Comparison of ENCODE assay signal across 9 cellular contexts in the genomic region with DNA sequence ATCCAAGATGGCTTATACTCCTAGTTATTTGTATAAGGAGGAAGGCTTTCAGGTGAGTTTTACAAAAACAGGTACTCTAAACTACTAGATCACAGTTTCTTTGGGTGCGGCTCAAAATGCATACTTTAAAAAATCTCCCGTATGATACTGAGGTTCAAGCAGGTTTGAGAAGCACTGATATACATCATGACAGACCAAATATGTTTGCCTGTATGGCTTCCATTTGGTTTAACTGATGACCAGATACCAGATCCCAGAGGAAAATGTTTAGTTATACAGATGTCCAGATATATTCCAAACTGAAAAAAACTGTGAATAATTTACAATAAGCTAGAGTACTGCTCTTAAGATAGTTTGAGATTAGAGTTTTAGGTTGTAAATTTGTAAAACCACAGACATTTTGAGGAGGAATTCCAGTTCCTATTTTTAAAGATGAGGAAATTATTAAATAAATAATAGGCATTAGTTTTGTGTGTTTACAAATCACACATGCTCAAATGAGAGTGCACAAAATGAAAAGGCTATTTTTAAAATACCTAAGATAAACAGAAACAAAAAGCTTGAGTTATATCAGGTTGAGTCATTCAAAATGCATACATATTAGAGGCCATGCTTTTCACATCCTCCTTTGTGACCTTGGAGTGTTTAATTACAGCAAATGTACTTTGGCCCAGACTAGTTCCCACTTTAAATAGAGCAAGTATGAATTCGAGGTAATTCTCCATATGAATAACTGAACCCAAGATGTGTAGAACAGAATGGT.
DNase-seq lines count a peak whose midpoint lies in the region; ATAC-seq, FAIRE-seq and TF ChIP-seq lines count a peak whose summit lies in the region.
"Had no signal": no experiment of that assay in that cellular context is flagged by ENCODE, and none has a peak within 500 bp of the region (broad histone marks: within the 10 kb centered on the region; RNA-seq: fewer than 3 reads in every experiment).

No MANE protein-coding gene starts in this region.

- peaks cover 5% of the 10 kb centered on the region for H3F3A ChIP-seq in PC-9 (ENCODE audit: insufficient read depth, low read depth)

- H3K9me2 ChIP-seq in PC-9 (ENCODE audit: insufficient read depth), result no peaks in the 10 kb centered on the region

- H3K36me3 ChIP-seq in HepG2 (replicated peaks in 1 of 2; ENCODE audit: control insufficient read depth in 1 of 2, insufficient read depth in 2 of 2, low read length in 2 of 2), result no peaks in the 10 kb centered on the region
- H3K36me3 ChIP-seq in right lobe of liver, result no peaks in the 10 kb centered on the region
- peaks cover 5% of the 10 kb centered on the region; the same call in 1 of the 2 replicates for H3K36me3 ChIP-seq in PC-9 (ENCODE audit: low read depth)
- H3K36me3 ChIP-seq in gastroesophageal sphincter, result no peaks in the 10 kb centered on the region
- H3K36me3 ChIP-seq in vagina, result no peaks in the 10 kb centered on the region

- in situ Hi-C loops in HepG2 (cut with HindIII; ENCODE audit: extremely low pct_ligation_motif_present, low pct_unique_long_range_greater_than_20kb), result no loop called here

- no peak overlapping the region for H3K4me2 ChIP-seq in HepG2 (ENCODE audit: low read depth, low read length)
- peak overlapping the region; percentile 31 for H3K4me2 ChIP-seq in PC-9

- intact Hi-C loops in HepG2 (cut with micrococcal nuclease; ENCODE audit: unreplicated experiment), result no loop called here
- intact Hi-C loops in right lobe of liver (cut with DNase I), result no loop called here
- intact Hi-C loops in PC-9 (cut with micrococcal nuclease; ENCODE audit: unreplicated experiment), result no loop called here
- intact Hi-C loops in vagina (cut with DNase I), result no loop called here
- intact Hi-C loops in activated CD4-positive, alpha-beta memory T cell treated with anti-CD3 and anti-CD28 coated beads for 36 hours (cut with micrococcal nuclease), result no loop called here

- no peak for FAIRE-seq in HepG2 (lab: Jason Lieb, UNC)

- TF ChIP-seq RAD21 in HepG2 (CRISPR knock-in tag; IDR thresholded peaks at IDR 0.05), result no peak

- H3K4me3 Mint-ChIP-seq in activated CD4-positive, alpha-beta memory T cell treated with anti-CD3 and anti-CD28 coated beads for 36 hours, result no peak overlapping the region

- TF ChIP-seq POLR2A in HepG2 (IDR thresholded peaks at IDR 0.05; ENCODE audit: insufficient read depth in 1 of 2, low read depth in 2 of 2, low read length in 2 of 2) (no peak), right lobe of liver (IDR thresholded peaks at IDR 0.05) (no peak), gastroesophageal sphincter (IDR thresholded peaks at IDR 0.05) (no peak), vagina (IDR thresholded peaks at IDR 0.05) (no peak)

- H3K27me3 ChIP-seq in HepG2 (ENCODE audit: control insufficient read depth in 1 of 2, insufficient read depth in 2 of 2, low read length in 2 of 2), result no peaks in the 10 kb centered on the region
- H3K27me3 ChIP-seq in right lobe of liver, result no peaks in the 10 kb centered on the region
- H3K27me3 ChIP-seq in PC-9 (ENCODE audit: insufficient read depth, low read depth), result no peaks in the 10 kb centered on the region
- no peaks in the 10 kb centered on the region for H3K27me3 ChIP-seq in gastroesophageal sphincter
- no peaks in the 10 kb centered on the region for H3K27me3 ChIP-seq in vagina

- H3K4me1 Mint-ChIP-seq in activated CD4-positive, alpha-beta memory T cell treated with anti-CD3 and anti-CD28 coated beads for 36 hours (ENCODE audit: low read depth), result no peaks in the 10 kb centered on the region

- no peak for ATAC-seq in HepG2
- no peak for ATAC-seq in right lobe of liver
- no peak for ATAC-seq in gastroesophageal sphincter
- no peak for ATAC-seq in HG02678 (IDR thresholded peaks at IDR 0.05; ENCODE audit: unreplicated experiment)

- H3K9me3 ChIP-seq in HepG2 (ENCODE audit: low read length) (no peaks in the 10 kb centered on the region), right lobe of liver (no peaks in the 10 kb centered on the region), PC-9 (ENCODE audit: insufficient read depth, low read depth) (no peaks in the 10 kb centered on the region), gastroesophageal sphincter (no peaks in the 10 kb centered on the region), vagina (no peaks in the 10 kb centered on the region)

- CTCF ChIA-PET in HepG2 (lab: Yijun Ruan, JAX; ENCODE audit: low intra/inter-chr PET ratio, low total read pairs) (no interaction called here), PC-9 (lab: Charles Lee) (no interaction called here)
- CTCF ChIA-PET in activated CD4-positive, alpha-beta memory T cell treated with anti-CD3 and anti-CD28 coated beads for 36 hours (lab: Charles Lee), result no interaction called here

- no TSS peak for BruUV-seq in HepG2 (replicated peaks; lab: Mats Ljungman, UMichigan)
- no TSS peak for BruUV-seq in PC-9 (replicated peaks; lab: Mats Ljungman, UMichigan)

- peaks cover 18% of the 10 kb centered on the region for H3K9me3 Mint-ChIP-seq in activated CD4-positive, alpha-beta memory T cell treated with anti-CD3 and anti-CD28 coated beads for 36 hours

- no peaks in the 10 kb centered on the region for H3K36me3 Mint-ChIP-seq in activated CD4-positive, alpha-beta memory T cell treated with anti-CD3 and anti-CD28 coated beads for 36 hours

- H4K20me1 ChIP-seq in HepG2 (ENCODE audit: insufficient read depth, low read length) (no peaks in the 10 kb centered on the region), PC-9 (ENCODE audit: insufficient read depth) (no peaks in the 10 kb centered on the region)

- no peak overlapping the region for H3K27ac Mint-ChIP-seq in activated CD4-positive, alpha-beta memory T cell treated with anti-CD3 and anti-CD28 coated beads for 36 hours

- 57% methylated on average over 3 of the region's 3 CpGs for WGBS in HepG2 (ENCODE audit: low lambda C conversion rate)
- 61% methylated on average over 3 of the region's 3 CpGs for WGBS in right lobe of liver (ENCODE audit: insufficient coverage, low coverage, low lambda C conversion rate, missing lambda C conversion rate)
- 37 to 64% methylated on average over 3 of the region's 3 CpGs for WGBS in gastroesophageal sphincter (ENCODE audit: low coverage in 1 of 2), 2 donors

- H2AFZ ChIP-seq in HepG2 (ENCODE audit: low read length) (no peak overlapping the region), PC-9 (no peak overlapping the region)

- H3K9ac ChIP-seq in HepG2 (ENCODE audit: insufficient read depth, low read depth, low read length), result no peak overlapping the region

- no peaks in the 10 kb centered on the region for H3K79me2 ChIP-seq in HepG2 (ENCODE audit: insufficient read depth, low read length)
- H3K79me2 ChIP-seq in PC-9 (ENCODE audit: low read depth), result 0 out of 2 replicates have a peak, but pooled peaks cover 8% of the 10 kb centered on the region

- POLR2A ChIA-PET in HepG2 (lab: Yijun Ruan, JAX), result no interaction called here
- POLR2A ChIA-PET in PC-9 (lab: Charles Lee; ENCODE audit: unreplicated experiment), result no interaction called here
- POLR2A ChIA-PET in activated CD4-positive, alpha-beta memory T cell treated with anti-CD3 and anti-CD28 coated beads for 36 hours (lab: Charles Lee), result no interaction called here

- TF ChIP-seq EP300 in HepG2 (IDR thresholded peaks at IDR 0.05; ENCODE audit: low read depth in 2 of 2, low read length in 2 of 2) (no peak; a peak in 1 of 4 replicates), HepG2 (CRISPR knock-in tag; IDR thresholded peaks at IDR 0.05; ENCODE audit: borderline replicate concordance) (no peak), gastroesophageal sphincter (IDR thresholded peaks at IDR 0.05) (no peak)

- DNase-seq in HepG2 (ENCODE audit: low spot score) (peak; percentile 50), right lobe of liver (no peak), PC-9 (peak in 1 of 2 experiments; percentile 55), vagina (ENCODE audit: extremely low spot score in 2 of 2) (no peak), NCI-H2029 treated with DMSO at 0.1 percent for 48 hours (lab: John Stamatoyannopoulos, UW) (no peak)
- no peak for DNase-seq in activated CD4-positive, alpha-beta memory T cell treated with anti-CD3 and anti-CD28 coated beads for 36 hours
- DNase-seq: activated CD4-positive, alpha-beta T cell treated with anti-CD3 and anti-CD28 coated beads for 1 hour had no signal

- H3K4me3 ChIP-seq in HepG2 (replicated peaks in 1 of 3; ENCODE audit: insufficient read depth in 1 of 3, low read depth in 2 of 3, low read length in 3 of 3) (no peak overlapping the region), right lobe of liver (no peak overlapping the region), PC-9 (no peak overlapping the region), gastroesophageal sphincter (no peak overlapping the region), vagina (no peak overlapping the region)

- H3K4me1 ChIP-seq in HepG2 (ENCODE audit: insufficient read depth, low read length) (peaks cover 15% of the 10 kb centered on the region), right lobe of liver (no peaks in the 10 kb centered on the region), PC-9 (replicated peaks; ENCODE audit: insufficient read depth) (peaks cover 22% of the 10 kb centered on the region), gastroesophageal sphincter (peaks cover 0 to 62% (median 6%) of the 10 kb centered on the region in 3 donors), vagina (no peaks in the 10 kb centered on the region)

- H3K27ac ChIP-seq in HepG2 (ENCODE audit: extremely low read length, insufficient read depth, low read length) (no peak overlapping the region), right lobe of liver (no peak overlapping the region), PC-9 (peak overlapping the region; percentile 29; the same call in 1 of the 2 replicates), gastroesophageal sphincter (peak overlapping the region; percentile 81 to 96 (median 84)), vagina (peak overlapping the region; percentile 30)

- no peaks in the 10 kb centered on the region for H3K27me3 Mint-ChIP-seq in activated CD4-positive, alpha-beta memory T cell treated with anti-CD3 and anti-CD28 coated beads for 36 hours

- TF ChIP-seq CTCF in HepG2 (CRISPR knock-in tag; IDR thresholded peaks at IDR 0.05) (no peak), right lobe of liver (IDR thresholded peaks at IDR 0.05) (no peak), PC-9 (conservative IDR thresholded peaks at IDR 0.05) (no peak), gastroesophageal sphincter (IDR thresholded peaks at IDR 0.05) (no peak), vagina (IDR thresholded peaks at IDR 0.05) (no peak)

TF ChIP-seq in HepG2, 621 proteins besides CTCF, POLR2A, EP300 and RAD21 (continues in another document):
- TF ChIP-seq HHEX (CRISPR knock-in tag; IDR thresholded peaks at IDR 0.05) (no peak), ZFP90 (CRISPR knock-in tag; IDR thresholded peaks at IDR 0.05; ENCODE audit: borderline replicate concordance) (no peak), FOXA3 (CRISPR knock-in tag; IDR thresholded peaks at IDR 0.05) (0 out of 2 replicates have a peak, but pooled peaks have one; percentile 16), HNF4A (CRISPR knock-in tag; IDR thresholded peaks at IDR 0.05) (peak; percentile 44), ZNF180 (CRISPR knock-in tag; IDR thresholded peaks at IDR 0.05; ENCODE audit: borderline replicate concordance, low read depth) (no peak), SAFB2 (CRISPR knock-in tag; IDR thresholded peaks at IDR 0.05; ENCODE audit: borderline replicate concordance, low read depth) (no peak), ZSCAN29 (CRISPR knock-in tag; conservative IDR thresholded peaks at IDR 0.05) (no peak)

Comparison
In these comparisons a context has a peak if more than half of its experiments do, and no peak if none do; other contexts are left out.
1. H3K27ac ChIP-seq: peak in PC-9 (single experiment), gastroesophageal sphincter (4 of 4) and vagina (single experiment); none in HepG2 (single experiment) and right lobe of liver (0 of 3).